In genomic region chr18:43161528-43161927, GRCh38 we compare ENCODE assay signal across 26 cellular contexts. TPM values are rescaled to one million over a fixed set of nuclear protein-coding genes. Genes with fewer than 3 reads are reported as not detected.
DNase-seq lines count a peak whose midpoint lies in the region; FAIRE-seq and TF ChIP-seq lines count a peak whose summit lies in the region.
"Had no signal": no experiment of that assay in that cellular context is flagged by ENCODE, and none has a peak within 500 bp of the region (broad histone marks: within the 10 kb centered on the region; RNA-seq: fewer than 3 reads in every experiment).

No MANE protein-coding gene starts in this region.

- DNase-seq in GM03348 (ENCODE audit: low spot score) (peak; percentile 3), SK-N-SH (no peak), endothelial cell of umbilical vein (ENCODE audit: low read depth, low spot score) (peak; percentile 62), myocyte (ENCODE audit: low read depth) (peak; percentile 6), EL (no peak), GOT3 (lab: John Stamatoyannopoulos, UW) (no peak), ACHN (no peak), BE2C (no peak)
- DNase-seq: activated CD8-positive, alpha-beta T cell treated with anti-CD3 and anti-CD28 coated beads for 36 hours; activated naive CD4-positive, alpha-beta T cell treated with anti-CD3 and anti-CD28 coated beads, Interleukin-2, amount 10 ng/mL, durations not matched to agents 7 days and 5 days; activated T-cell treated with anti-CD3 and anti-CD28 coated beads, Interleukin-2, amount 50 U/mL, for 48 hours; CD8-positive, alpha-beta memory T cell; cortex of kidney; Kasumi-1; natural killer cell; NCI-H2081 treated with DMSO at 0.1 percent for 48 hours; NCI-H510A treated with DMSO at 0.1 percent for 48 hours; NK-92 treated with Interleukin-12 subunit alpha and Interleukin-12 subunit beta, amount 100 ng/mL, for 24 hours; Peyer's patch; posterior cingulate gyrus; small intestine; stimulated activated CD4-positive, alpha-beta T cell treated with anti-CD3 and anti-CD28 coated beads, Interleukin-4, amount 100 ng/mL, for 1 hour; T-helper 2 cell had no signal

- BruUV-seq in endothelial cell of umbilical vein (replicated peaks; lab: Mats Ljungman, UMichigan) = no TSS peak

- H3K27me3 ChIP-seq in SK-N-SH (ENCODE audit: insufficient read depth) (no peaks in the 10 kb centered on the region), endothelial cell of umbilical vein (ENCODE audit: control insufficient read depth in 2 of 2, insufficient read depth in 2 of 2, low read length in 2 of 2) (no peaks in the 10 kb centered on the region), BE2C (no peaks in the 10 kb centered on the region)
- H3K27me3 ChIP-seq: ascending aorta, Peyer's patch, SJSA1, tibial nerve had no signal

- no peak for TF ChIP-seq RAD21 in SK-N-SH (IDR thresholded peaks at IDR 0.05; ENCODE audit: low read length)

- H3K27ac ChIP-seq in SK-N-SH (ENCODE audit: low read depth in 2 of 2, low read length in 1 of 2) = peak overlapping the region in 1 of 2 experiments; percentile 71; a peak in 2 of 4 replicates
- H3K27ac ChIP-seq in endothelial cell of umbilical vein (ENCODE audit: insufficient read depth, low read depth, low read length) = no peak overlapping the region
- H3K27ac ChIP-seq: ascending aorta, Peyer's patch, SJSA1, tibial nerve had no signal

- no peaks in the 10 kb centered on the region for H3K9me1 ChIP-seq in endothelial cell of umbilical vein (replicated peaks; ENCODE audit: control insufficient read depth, extremely low read depth, insufficient read depth, low read length)

- H3K9ac ChIP-seq in SK-N-SH (no peak overlapping the region), endothelial cell of umbilical vein (replicated peaks; ENCODE audit: extremely low read depth, insufficient read depth, low read length) (no peak overlapping the region)

- no peaks in the 10 kb centered on the region for H3K79me2 ChIP-seq in SK-N-SH (ENCODE audit: insufficient read depth)
- H3K79me2 ChIP-seq in endothelial cell of umbilical vein (ENCODE audit: control insufficient read depth, insufficient read depth, low read length) = no peaks in the 10 kb centered on the region

- intact Hi-C loops in endothelial cell of umbilical vein (cut with micrococcal nuclease) = no loop called here

- TF ChIP-seq POLR2A in endothelial cell of umbilical vein (IDR thresholded peaks at IDR 0.05; ENCODE audit: low read depth, low read length) = no peak

- H3K4me2 ChIP-seq in SK-N-SH = peak overlapping the region; percentile 42; the same call in 1 of the 2 replicates
- H3K4me2 ChIP-seq in endothelial cell of umbilical vein (ENCODE audit: insufficient read depth, low read length) = peak overlapping the region; percentile 1

- peaks cover 23% of the 10 kb centered on the region for H3F3A ChIP-seq in SK-N-SH (replicated peaks; ENCODE audit: insufficient read depth)

- FAIRE-seq in endothelial cell of umbilical vein (lab: Jason Lieb, UNC) = no peak
- FAIRE-seq: small intestine had no signal

- CTCF ChIA-PET in SK-N-SH (lab: Yijun Ruan, JAX) (no interaction called here), endothelial cell of umbilical vein (lab: Charles Lee) (no interaction called here)

- H3K9me3 ChIP-seq in SK-N-SH = peaks cover 4% of the 10 kb centered on the region; the same call in 1 of the 2 replicates
- H3K9me3 ChIP-seq in endothelial cell of umbilical vein (replicated peaks; ENCODE audit: control insufficient read depth, insufficient read depth, low read length) = no peaks in the 10 kb centered on the region
- H3K9me3 ChIP-seq in BE2C = no peaks in the 10 kb centered on the region
- H3K9me3 ChIP-seq: ascending aorta, Peyer's patch, SJSA1 had no signal

- 13% methylated on average over 1 of the region's 1 CpG for WGBS in SK-N-SH (ENCODE audit: low lambda C conversion rate)

- H3K36me3 ChIP-seq in SK-N-SH (replicated peaks in 1 of 2; ENCODE audit: control insufficient read depth in 1 of 2, insufficient read depth in 2 of 2, low read length in 1 of 2) (peaks cover 0 to 3% of the 10 kb centered on the region in 2 experiments), endothelial cell of umbilical vein (ENCODE audit: control insufficient read depth in 2 of 2, extremely low read depth in 1 of 2, insufficient read depth in 2 of 2, low read length in 2 of 2) (no peaks in the 10 kb centered on the region), BE2C (no peaks in the 10 kb centered on the region)
- H3K36me3 ChIP-seq: ascending aorta, Peyer's patch, SJSA1, tibial nerve had no signal

- dilution Hi-C loops in endothelial cell of umbilical vein (cut with MboI; ENCODE audit: extremely low pct_ligation_motif_present, low sequenced_read_pairs) = no loop called here

- H3K4me3 ChIP-seq in SK-N-SH (ENCODE audit: low read depth in 2 of 2, low read length in 1 of 2) = no peak overlapping the region
- H3K4me3 ChIP-seq in endothelial cell of umbilical vein (replicated peaks in 1 of 3; ENCODE audit: insufficient read depth in 1 of 3, low read depth in 1 of 3, low read length in 3 of 3) = no peak overlapping the region
- no peak overlapping the region for H3K4me3 ChIP-seq in BE2C (ENCODE audit: low read depth, low read length)
- H3K4me3 ChIP-seq: ascending aorta, Peyer's patch, SJSA1, tibial nerve had no signal

- H3K4me1 ChIP-seq in SK-N-SH (ENCODE audit: control insufficient read depth in 1 of 2, insufficient read depth in 2 of 2, low read depth in 1 of 2, low read length in 1 of 2) = peaks cover 0 to 12% of the 10 kb centered on the region in 2 experiments; a peak in 1 of 4 replicates
- peaks cover 14% of the 10 kb centered on the region for H3K4me1 ChIP-seq in endothelial cell of umbilical vein (ENCODE audit: control insufficient read depth, extremely low read depth, insufficient read depth, low read length)
- H3K4me1 ChIP-seq in BE2C = no peaks in the 10 kb centered on the region
- H3K4me1 ChIP-seq: Peyer's patch, SJSA1, tibial nerve had no signal

- H4K20me1 ChIP-seq in SK-N-SH (ENCODE audit: insufficient read depth) (no peaks in the 10 kb centered on the region), endothelial cell of umbilical vein (replicated peaks; ENCODE audit: control insufficient read depth, extremely low read depth, insufficient read depth, low read length) (no peaks in the 10 kb centered on the region)

- no peak for TF ChIP-seq CTCF in SK-N-SH (IDR thresholded peaks at IDR 0.05)
- no peak for TF ChIP-seq CTCF in endothelial cell of umbilical vein (IDR thresholded peaks at IDR 0.05; ENCODE audit: extremely low read depth in 1 of 2, insufficient read depth in 1 of 2, low read depth in 1 of 2, low read length in 2 of 2)
- TF ChIP-seq CTCF in BE2C (IDR thresholded peaks at IDR 0.05; ENCODE audit: low read depth, low read length) = no peak

- POLR2A ChIA-PET in SK-N-SH (lab: Yijun Ruan, JAX) = no interaction called here
- POLR2A ChIA-PET in endothelial cell of umbilical vein (lab: Charles Lee) = no interaction called here

- TF ChIP-seq EP300 in SK-N-SH (IDR thresholded peaks at IDR 0.05; ENCODE audit: borderline replicate concordance in 1 of 2, low read depth in 1 of 2, low read length in 1 of 2) = peak in 1 of 2 experiments; percentile 65; a peak in 1 of 4 replicates

- in situ Hi-C loops in ACHN (cut with HindIII; ENCODE audit: low pct_ligation_motif_present, low pct_unique_long_range_greater_than_20kb, low sequenced_read_pairs) = no loop called here

- H2AFZ ChIP-seq in SK-N-SH (ENCODE audit: low read depth) (no peak overlapping the region), endothelial cell of umbilical vein (ENCODE audit: low read depth, low read length) (no peak overlapping the region)

- H3K9me2 ChIP-seq in SK-N-SH = no peaks in the 10 kb centered on the region

TF ChIP-seq in SK-N-SH, 30 proteins besides CTCF, POLR2A, EP300 and RAD21 (continues in another document):
- no peak for TF ChIP-seq NRF1 (IDR thresholded peaks at IDR 0.05; ENCODE audit: low read depth, low read length)
- no peak for TF ChIP-seq FOXJ3 (CRISPR knock-in tag; IDR thresholded peaks at IDR 0.05)
- TF ChIP-seq TEAD4 (IDR thresholded peaks at IDR 0.05; ENCODE audit: borderline replicate concordance, insufficient read depth) = 0 out of 2 replicates have a peak, but pooled peaks have one; percentile 41
- TF ChIP-seq RXRA (IDR thresholded peaks at IDR 0.05; ENCODE audit: borderline replicate concordance, low read depth) = 0 out of 2 replicates have a peak, but pooled peaks have one; percentile 29
- TF ChIP-seq GABPA (IDR thresholded peaks at IDR 0.05; ENCODE audit: low read depth) = no peak
- TF ChIP-seq TCF12 (IDR thresholded peaks at IDR 0.05) = peak; percentile 59
- TF ChIP-seq FOXM1 (IDR thresholded peaks at IDR 0.05; ENCODE audit: low read depth) = no peak

TF ChIP-seq in endothelial cell of umbilical vein, 7 proteins besides CTCF, POLR2A, EP300 and RAD21:
- TF ChIP-seq JUN (IDR thresholded peaks at IDR 0.05; ENCODE audit: borderline replicate concordance, insufficient read depth, insufficient read length, low read depth) = no peak
- TF ChIP-seq EZH2 (IDR thresholded peaks at IDR 0.05; ENCODE audit: borderline replicate concordance, low read depth, low read length, severe bottlenecking) = no peak
- peak; percentile 70 for TF ChIP-seq FOS (IDR thresholded peaks at IDR 0.05; ENCODE audit: borderline replicate concordance, insufficient read depth, low read length)
- TF ChIP-seq, protein P1, sequence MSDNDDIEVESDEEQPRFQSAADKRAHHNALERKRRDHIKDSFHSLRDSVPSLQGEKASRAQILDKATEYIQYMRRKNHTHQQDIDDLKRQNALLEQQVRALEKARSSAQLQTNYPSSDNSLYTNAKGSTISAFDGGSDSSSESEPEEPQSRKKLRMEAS (IDR thresholded peaks at IDR 0.05; ENCODE audit: insufficient read depth, insufficient read length) = no peak
- peak; percentile 33 for TF ChIP-seq GATA2 (IDR thresholded peaks at IDR 0.05; ENCODE audit: insufficient read depth, insufficient read length, low read depth, low read length)
- TF ChIP-seq MYC (IDR thresholded peaks at IDR 0.05; ENCODE audit: low read depth, low read length) = no peak
- TF ChIP-seq POLR2AphosphoS5 (IDR thresholded peaks at IDR 0.05; ENCODE audit: insufficient read depth, low read depth, low read length) = peak; percentile 31

RNA-seq across cellular contexts. Expression of gene RIT2, which starts 46.0 kb away (rescaled TPM):
- 0.06 TPM in 1 of 2 replicates, not detected in the other for polyA plus RNA-seq in SK-N-SH (2012; rRNA removed)
- polyA plus RNA-seq in SK-N-SH (2012; cell fraction: cytosol; rRNA removed) = 0.10 and 0.18 TPM in 2 replicates
- polyA plus RNA-seq in SK-N-SH (2012; cell fraction: nucleus; rRNA removed) = not detected in 2 replicates
- total RNA-seq in endothelial cell of umbilical vein = not detected in 2 replicates
- not detected in 2 replicates for polyA plus RNA-seq in endothelial cell of umbilical vein
- polyA plus RNA-seq in endothelial cell of umbilical vein (2011; cell fraction: cytosol; rRNA removed) = not detected in 2 replicates
- not detected in 2 replicates for polyA plus RNA-seq in endothelial cell of umbilical vein (2011; cell fraction: nucleus; rRNA removed)
- not detected in 2 replicates for polyA plus RNA-seq in endothelial cell of umbilical vein (2012)
- not detected in 2 replicates for polyA minus RNA-seq in endothelial cell of umbilical vein
- not detected for polyA minus RNA-seq in endothelial cell of umbilical vein (2011; cell fraction: cytosol; rRNA and poly(A)+ RNA removed)
- polyA minus RNA-seq in endothelial cell of umbilical vein (2011; cell fraction: nucleus; rRNA and poly(A)+ RNA removed) = not detected in 2 replicates
- total RNA-seq in myocyte = not detected in 2 replicates
- polyA plus RNA-seq in myocyte (2012) = not detected
- 4.9 TPM for polyA plus RNA-seq in BE2C (2012; ENCODE audit: insufficient read depth, insufficient read length, low read depth)
- total RNA-seq: activated CD8-positive, alpha-beta T cell treated with anti-CD3 and anti-CD28 coated beads for 36 hours; ascending aorta; CD8-positive, alpha-beta memory T cell; natural killer cell; Peyer's patch; SJSA1; tibial nerve had no signal
- polyA plus RNA-seq: CD8-positive, alpha-beta memory T cell had no signal

Comparison
In these comparisons a context has a peak if more than half of its experiments do, and no peak if none do; other contexts are left out.
1. DNase-seq: peak in GM03348 (single experiment), endothelial cell of umbilical vein (single experiment) and myocyte (single experiment); none in SK-N-SH (single experiment), EL (single experiment), GOT3 (single experiment), ACHN (single experiment) and BE2C (single experiment).